Comparison of ENCODE assay signal across 12 cellular contexts in genomic region chr7:155345490-155345889, GRCh38. TPM values are rescaled to one million over a fixed set of nuclear protein-coding genes. Genes with fewer than 3 reads are reported as not detected.
DNase-seq lines count a peak whose midpoint lies in the region; ATAC-seq, FAIRE-seq and TF ChIP-seq lines count a peak whose summit lies in the region.
"Had no signal": no experiment of that assay in that cellular context is flagged by ENCODE, and none has a peak within 500 bp of the region (broad histone marks: within the 10 kb centered on the region; RNA-seq: fewer than 3 reads in every experiment).

No MANE protein-coding gene starts in this region.

- peaks cover 2% of the 10 kb centered on the region for H3K27me3 ChIP-seq in astrocyte (ENCODE audit: insufficient read depth, low read length)
- H3K27me3 ChIP-seq: body of pancreas had no signal

- no peak overlapping the region for H3K27ac Mint-ChIP-seq in astrocyte (ENCODE audit: unreplicated experiment)
- H3K27ac Mint-ChIP-seq in type B pancreatic cell: no peak overlapping the region

- no peak for DNase-seq in left ventricle myocardium superior
- DNase-seq in Right ventricle myocardium inferior (ENCODE audit: missing footprints): no peak
- DNase-seq in astrocyte (ENCODE audit: low read depth): no peak
- no peak for DNase-seq in type B pancreatic cell (ENCODE audit: extremely low spot score, unreplicated experiment)
- no peak for DNase-seq in 8988T
- no peak for DNase-seq in HPDE6-E6E7 (ENCODE audit: extremely low spot score)
- DNase-seq in stimulated activated naive CD4-positive, alpha-beta T cell treated with Interleukin-2 at 50 U/mL for 16 hours (lab: John Stamatoyannopoulos, UW): no peak
- DNase-seq: NCI-H1048 had no signal

- ATAC-seq in left ventricle myocardium superior (peak; percentile 10), Right ventricle myocardium inferior (no peak), HG03159 (IDR thresholded peaks at IDR 0.05; ENCODE audit: unreplicated experiment) (peak; percentile 7)

- no peaks in the 10 kb centered on the region for H3K9me3 ChIP-seq in astrocyte (ENCODE audit: insufficient read depth, low read depth, low read length)
- H3K9me3 ChIP-seq: body of pancreas, tibial artery had no signal

- peak overlapping the region; percentile 86 for H3K4me2 ChIP-seq in astrocyte (ENCODE audit: low read length)

- H3K36me3 Mint-ChIP-seq in astrocyte (ENCODE audit: low read depth, unreplicated experiment) (no peaks in the 10 kb centered on the region), type B pancreatic cell (no peaks in the 10 kb centered on the region)

- intact Hi-C loops in left ventricle myocardium superior (cut with micrococcal nuclease): loop anchor here (10.0 kb wide), 2 partner anchors 151 to 421 kb away; no protein-coding TSS in a partner anchor
- intact Hi-C loops in Right ventricle myocardium inferior (cut with DNase I): loop anchor here (1.0 to 2.0 kb wide), 3 partner anchors 39 to 417 kb away; no protein-coding TSS in a partner anchor

- H3K4me1 ChIP-seq in astrocyte (ENCODE audit: insufficient read depth, low read length): no peaks in the 10 kb centered on the region

- H3K27me3 Mint-ChIP-seq in astrocyte (ENCODE audit: low read depth, unreplicated experiment): peaks cover 26% of the 10 kb centered on the region
- H3K27me3 Mint-ChIP-seq in type B pancreatic cell: peaks cover 18% of the 10 kb centered on the region

- no peak overlapping the region for H3K9ac ChIP-seq in astrocyte (ENCODE audit: low read length)

- peak overlapping the region; percentile 61 for H3K4me3 Mint-ChIP-seq in astrocyte (ENCODE audit: unreplicated experiment)
- peak overlapping the region; percentile 80 for H3K4me3 Mint-ChIP-seq in type B pancreatic cell

- H3K9me3 Mint-ChIP-seq in astrocyte (ENCODE audit: unreplicated experiment): peaks cover 6% of the 10 kb centered on the region
- H3K9me3 Mint-ChIP-seq in type B pancreatic cell: no peaks in the 10 kb centered on the region

- H3K4me1 Mint-ChIP-seq in astrocyte (ENCODE audit: low read depth, unreplicated experiment) (peaks cover 3% of the 10 kb centered on the region), type B pancreatic cell (ENCODE audit: unreplicated experiment) (no peaks in the 10 kb centered on the region)

- H3K36me3 ChIP-seq in astrocyte (ENCODE audit: insufficient read depth, low read length): no peaks in the 10 kb centered on the region
- H3K36me3 ChIP-seq: tibial artery had no signal

- no peak overlapping the region for H3K4me3 ChIP-seq in astrocyte (ENCODE audit: insufficient read depth, low read depth, low read length)
- H3K4me3 ChIP-seq: body of pancreas had no signal

- H3K27ac ChIP-seq in astrocyte (ENCODE audit: low read depth, low read length): no peak overlapping the region
- H3K27ac ChIP-seq: HL-60, tibial artery had no signal

- TF ChIP-seq CTCF in astrocyte (IDR thresholded peaks at IDR 0.05; ENCODE audit: insufficient read depth, low read depth, low read length): no peak
- TF ChIP-seq CTCF in type B pancreatic cell (conservative IDR thresholded peaks at IDR 0.05): no peak

- no peaks in the 10 kb centered on the region for H3K79me2 ChIP-seq in astrocyte (ENCODE audit: insufficient read depth, low read length)

- FAIRE-seq in astrocyte (lab: Jason Lieb, UNC): no peak

- H2AFZ ChIP-seq in astrocyte (ENCODE audit: low read depth, low read length): no peak overlapping the region

- H4K20me1 ChIP-seq in astrocyte (ENCODE audit: insufficient read depth, low read length): no peaks in the 10 kb centered on the region

RNA-seq across cellular contexts. Expression of gene INSIG1, which starts 47.8 kb away (rescaled TPM):
- total RNA-seq in left ventricle myocardium superior: 8.7 TPM
- total RNA-seq in Right ventricle myocardium inferior: 9.4 TPM
- 37.7 and 55.7 TPM in 2 replicates for total RNA-seq in astrocyte
- 38.2 and 55.2 TPM in 2 replicates for total RNA-seq in type B pancreatic cell (ENCODE audit: low replicate concordance)
